ENCODE assay signal across 8 cellular contexts in genomic region chr2:61855178-61855523, GRCh38. TPM values are rescaled to one million over a fixed set of nuclear protein-coding genes. Genes with fewer than 3 reads are reported as not detected.
A peak's percentile ranks its signal among the peaks of the same experiment; 100 is the strongest.
DNase-seq lines count a peak whose midpoint lies in the region; ATAC-seq and TF ChIP-seq lines count a peak whose summit lies in the region.

No MANE protein-coding gene starts in this region.

- H3K4me2 ChIP-seq in OCI-LY7 (ENCODE audit: low read length): peak overlapping the region; percentile 78

- H3K9me3 Mint-ChIP-seq in activated T-cell treated with anti-CD3 and anti-CD28 coated beads, Interleukin-2, amount 50 U/mL, for 4 hours: no peaks in the 10 kb centered on the region
- no peaks in the 10 kb centered on the region for H3K9me3 Mint-ChIP-seq in endothelial cell (ENCODE audit: unreplicated experiment)
- H3K9me3 Mint-ChIP-seq in natural killer cell treated with Interleukin-12 subunit alpha and Interleukin-12 subunit beta and Interleukin-15 and Interleukin-18, amount 100 ng/mL, for 72 hours: no peaks in the 10 kb centered on the region

- H2AFZ ChIP-seq in OCI-LY7 (ENCODE audit: low read length): peak overlapping the region; percentile 91

- peak overlapping the region; percentile 97 for H3K27ac Mint-ChIP-seq in endothelial cell (ENCODE audit: unreplicated experiment)
- H3K27ac Mint-ChIP-seq in natural killer cell treated with Interleukin-12 subunit alpha and Interleukin-12 subunit beta and Interleukin-15 and Interleukin-18, amount 100 ng/mL, for 72 hours: peak overlapping the region; percentile 28 to 66

- H3K9me2 ChIP-seq in OCI-LY7 (ENCODE audit: insufficient read depth, low read length): no peaks in the 10 kb centered on the region

- H4K20me1 ChIP-seq in OCI-LY7 (ENCODE audit: insufficient read depth, low read length): no peaks in the 10 kb centered on the region

- H3K27me3 Mint-ChIP-seq in activated T-cell treated with anti-CD3 and anti-CD28 coated beads, Interleukin-2, amount 50 U/mL, for 4 hours (ENCODE audit: low read depth): no peaks in the 10 kb centered on the region
- peaks cover 8% of the 10 kb centered on the region for H3K27me3 Mint-ChIP-seq in endothelial cell (ENCODE audit: unreplicated experiment)
- H3K27me3 Mint-ChIP-seq in natural killer cell treated with Interleukin-12 subunit alpha and Interleukin-12 subunit beta and Interleukin-15 and Interleukin-18, amount 100 ng/mL, for 72 hours: no peaks in the 10 kb centered on the region

- H3K4me3 Mint-ChIP-seq in activated T-cell treated with anti-CD3 and anti-CD28 coated beads, Interleukin-2, amount 50 U/mL, for 4 hours: peak overlapping the region; percentile 93
- H3K4me3 Mint-ChIP-seq in endothelial cell (ENCODE audit: unreplicated experiment): peak overlapping the region; percentile 98
- peak overlapping the region; percentile 98 for H3K4me3 Mint-ChIP-seq in natural killer cell treated with Interleukin-12 subunit alpha and Interleukin-12 subunit beta and Interleukin-15 and Interleukin-18, amount 100 ng/mL, for 72 hours

- no peaks in the 10 kb centered on the region for H3K79me2 ChIP-seq in OCI-LY7 (ENCODE audit: insufficient read depth, low read depth, low read length)

- no peak for TF ChIP-seq CTCF in OCI-LY7 (conservative IDR thresholded peaks at IDR 0.05; ENCODE audit: low read length)
- TF ChIP-seq CTCF in endothelial cell (IDR thresholded peaks at IDR 0.05; ENCODE audit: unreplicated experiment): no peak

- peaks cover 20% of the 10 kb centered on the region for H3K4me1 ChIP-seq in OCI-LY7 (ENCODE audit: insufficient read depth, low read length, poor library complexity, severe bottlenecking)

- no peak for DNase-seq in activated T-cell treated with anti-CD3 and anti-CD28 coated beads, Interleukin-2, amount 50 U/mL, for 4 hours
- DNase-seq in activated T-cell treated with anti-CD3 and anti-CD28 coated beads, Interleukin-2, amount 50 U/mL, for 48 hours: no peak
- no peak for DNase-seq in OCI-LY7 (ENCODE audit: low spot score)
- DNase-seq in endothelial cell (ENCODE audit: low spot score): peak; percentile 39
- DNase-seq in natural killer cell treated with Interleukin-12 subunit alpha and Interleukin-12 subunit beta and Interleukin-15 and Interleukin-18, amount 100 ng/mL, for 72 hours (ENCODE audit: low spot score): no peak
- DNase-seq in AG08395 (ENCODE audit: low spot score): no peak

- no TSS peak for BruUV-seq in OCI-LY7 (replicated peaks; lab: Mats Ljungman, UMichigan)

- intact Hi-C loops in OCI-LY7 (cut with micrococcal nuclease; ENCODE audit: unreplicated experiment): no loop called here

- no peaks in the 10 kb centered on the region for H3K36me3 Mint-ChIP-seq in activated T-cell treated with anti-CD3 and anti-CD28 coated beads, Interleukin-2, amount 50 U/mL, for 4 hours (ENCODE audit: insufficient read depth)
- peaks cover 4% of the 10 kb centered on the region for H3K36me3 Mint-ChIP-seq in endothelial cell (ENCODE audit: low read depth, unreplicated experiment)
- no peaks in the 10 kb centered on the region for H3K36me3 Mint-ChIP-seq in natural killer cell treated with Interleukin-12 subunit alpha and Interleukin-12 subunit beta and Interleukin-15 and Interleukin-18, amount 100 ng/mL, for 72 hours

- H3K4me1 Mint-ChIP-seq in activated T-cell treated with anti-CD3 and anti-CD28 coated beads, Interleukin-2, amount 50 U/mL, for 4 hours (ENCODE audit: low read depth): peaks cover 17% of the 10 kb centered on the region
- H3K4me1 Mint-ChIP-seq in endothelial cell (ENCODE audit: unreplicated experiment): peaks cover 10% of the 10 kb centered on the region
- H3K4me1 Mint-ChIP-seq in natural killer cell treated with Interleukin-12 subunit alpha and Interleukin-12 subunit beta and Interleukin-15 and Interleukin-18, amount 100 ng/mL, for 72 hours (ENCODE audit: low read depth in 2 of 2): peaks cover 13 to 20% of the 10 kb centered on the region in 2 donors

- H3K36me3 ChIP-seq in OCI-LY7 (ENCODE audit: insufficient read depth, low read length): no peaks in the 10 kb centered on the region

- H3K9me3 ChIP-seq in OCI-LY7 (ENCODE audit: low read length): no peaks in the 10 kb centered on the region

- POLR2A ChIA-PET in OCI-LY7 (lab: Charles Lee): interaction anchor here (1.0 kb wide), 1 partner anchor 8 kb away, joined by 3 read pairs; no protein-coding TSS in a partner anchor

- ATAC-seq in activated T-cell treated with anti-CD3 and anti-CD28 coated beads, Interleukin-2, amount 50 U/mL, for 4 hours: no peak
- ATAC-seq in natural killer cell treated with Interleukin-12 subunit alpha and Interleukin-12 subunit beta and Interleukin-15 and Interleukin-18, amount 100 ng/mL, for 72 hours: no peak
- ATAC-seq in GM21360 (IDR thresholded peaks at IDR 0.05; ENCODE audit: unreplicated experiment) (no peak), HG02678 (IDR thresholded peaks at IDR 0.05; ENCODE audit: unreplicated experiment) (no peak)

- peak overlapping the region; percentile 59 for H3K27ac ChIP-seq in OCI-LY7 (ENCODE audit: low read depth, low read length, poor library complexity, severe bottlenecking)

- CTCF ChIA-PET in OCI-LY7 (lab: Charles Lee; ENCODE audit: unreplicated experiment): no interaction called here

- H3K4me3 ChIP-seq in OCI-LY7 (ENCODE audit: low read depth, low read length, poor library complexity, severe bottlenecking): peak overlapping the region; percentile 74

RNA-seq across cellular contexts. Expression of gene FAM161A, which starts 1.3 kb away (rescaled TPM):
- 1 to 10 TPM; 2.5 to 3.0 (median 2.6) TPM for total RNA-seq in activated T-cell treated with anti-CD3 and anti-CD28 coated beads, Interleukin-2, amount 50 U/mL, for 4 hours
- total RNA-seq in OCI-LY7 (2014; rRNA removed; shearing (Covaris generic)): 1.8 and 3.5 TPM in 2 replicates
- 4.6 and 6.3 TPM in 2 replicates for total RNA-seq in OCI-LY7 (2022)
- 6.9 TPM for total RNA-seq in endothelial cell (ENCODE audit: unreplicated experiment)
- 1 to 10 TPM; 2.2 to 6.6 TPM for total RNA-seq in natural killer cell treated with Interleukin-12 subunit alpha and Interleukin-12 subunit beta and Interleukin-15 and Interleukin-18, amount 100 ng/mL, for 72 hours

RNA-seq across cellular contexts. Expression of gene CCT4, which starts 33.3 kb away (rescaled TPM):
- 100 to 1,000 TPM; 392 to 466 (median 441) TPM for total RNA-seq in activated T-cell treated with anti-CD3 and anti-CD28 coated beads, Interleukin-2, amount 50 U/mL, for 4 hours
- 144 and 196 TPM in 2 replicates for total RNA-seq in OCI-LY7 (2014; rRNA removed; shearing (Covaris generic))
- total RNA-seq in OCI-LY7 (2022) (192 and 232 TPM in 2 replicates), endothelial cell (ENCODE audit: unreplicated experiment) (200 TPM)
- 100 to 1,000 TPM; 207 to 291 TPM for total RNA-seq in natural killer cell treated with Interleukin-12 subunit alpha and Interleukin-12 subunit beta and Interleukin-15 and Interleukin-18, amount 100 ng/mL, for 72 hours

RNA-seq across cellular contexts. Expression of gene COMMD1, which starts 50.3 kb away (rescaled TPM):
- total RNA-seq in activated T-cell treated with anti-CD3 and anti-CD28 coated beads, Interleukin-2, amount 50 U/mL, for 4 hours: 10 to 100 TPM; 29.7 to 37.0 (median 31.0) TPM
- total RNA-seq in OCI-LY7 (2014; rRNA removed; shearing (Covaris generic)): 22.1 and 22.6 TPM in 2 replicates
- 17.7 and 22.0 TPM in 2 replicates for total RNA-seq in OCI-LY7 (2022)
- total RNA-seq in endothelial cell (ENCODE audit: unreplicated experiment): 39.4 TPM
- total RNA-seq in natural killer cell treated with Interleukin-12 subunit alpha and Interleukin-12 subunit beta and Interleukin-15 and Interleukin-18, amount 100 ng/mL, for 72 hours: 10 to 100 TPM; 34.4 to 44.4 TPM
